25 cellular contexts compared by ENCODE assay signal in the genomic region with DNA sequence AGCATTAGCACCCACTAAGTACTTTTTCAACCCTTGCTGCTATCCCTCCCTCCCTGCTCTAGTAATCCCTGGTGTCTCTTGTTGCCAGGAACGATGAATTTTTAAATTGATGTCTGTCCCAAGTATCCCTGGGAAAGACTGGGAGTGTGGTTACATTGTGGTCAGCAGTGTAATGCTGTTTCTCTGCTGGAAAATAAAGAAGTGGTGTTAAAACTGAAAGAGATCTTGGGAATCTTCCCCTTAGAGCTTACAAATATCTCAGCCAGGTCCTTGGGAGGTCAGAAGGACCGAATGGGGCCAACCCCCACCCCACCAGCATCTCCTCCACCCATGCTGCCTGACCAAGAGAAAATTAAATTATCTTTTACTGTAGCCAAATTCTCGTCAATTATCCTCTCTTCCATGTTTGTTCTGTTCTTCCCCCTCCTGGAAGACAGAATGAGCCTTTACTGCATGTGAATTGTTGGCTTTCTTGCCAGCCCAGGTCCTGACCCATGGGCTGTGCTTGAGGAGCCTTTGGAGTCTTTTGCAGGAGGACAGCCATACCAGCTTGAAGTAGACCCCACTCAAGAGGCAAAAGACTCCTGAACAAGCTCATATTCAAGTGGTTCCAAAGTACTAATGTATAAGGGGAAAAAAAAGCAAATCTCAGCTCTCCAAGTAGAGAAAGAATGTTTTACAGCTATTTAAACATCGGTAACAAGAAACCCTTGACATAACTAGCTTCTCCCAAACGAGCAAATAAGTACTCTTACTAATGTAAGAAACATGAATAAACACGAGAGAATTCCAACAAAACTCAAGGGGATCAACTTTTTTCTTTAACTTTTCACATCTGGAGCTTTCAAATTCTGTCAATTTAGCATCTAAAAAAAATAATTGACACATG.
DNase-seq lines count a peak whose midpoint lies in the region; ATAC-seq and TF ChIP-seq lines count a peak whose summit lies in the region.
"Had no signal": no experiment of that assay in that cellular context is flagged by ENCODE, and none has a peak within 500 bp of the region (broad histone marks: within the 10 kb centered on the region; RNA-seq: fewer than 3 reads in every experiment).

No MANE protein-coding gene starts in this region.

- H3K27ac Mint-ChIP-seq in mesothelial cell of epicardium, result peak overlapping the region; percentile 84
- H3K27ac Mint-ChIP-seq in immature natural killer cell, result no peak overlapping the region
- H3K27ac Mint-ChIP-seq: activated naive CD8-positive, alpha-beta T cell treated with anti-CD3 and anti-CD28 coated beads, Interleukin-2, amount 10 ng/mL, durations not matched to agents 7 days and 5 days; activated T-helper 2 cell treated with anti-CD3 and anti-CD28 coated beads, Interferon-gamma antibody, Interleukin-2, Interleukin-4, amounts not matched to agents 10 μg/mL and 5 μg/mL and 100 μg/mL, durations not matched to agents 14 hours and 24 hours and 36 hours; natural killer cell treated with Interleukin-12 subunit alpha and Interleukin-12 subunit beta and Interleukin-15 and Interleukin-18, amount 100 ng/mL, for 72 hours had no signal

- no peak overlapping the region for H3K4me3 ChIP-seq in psoas muscle
- H3K4me3 ChIP-seq: BLaER1 treated with 17β-estradiol and CSF1 and Interleukin-3, amounts not matched to agents 10 nM and 100 nM; gastrocnemius medialis; stomach had no signal

- no peaks in the 10 kb centered on the region for H3K27me3 Mint-ChIP-seq in mesothelial cell of epicardium (ENCODE audit: low read depth)
- H3K27me3 Mint-ChIP-seq in immature natural killer cell (ENCODE audit: low read depth in 3 of 3), result peaks cover 0 to 4% (median 0%) of the 10 kb centered on the region in 3 donors
- H3K27me3 Mint-ChIP-seq: activated naive CD8-positive, alpha-beta T cell treated with anti-CD3 and anti-CD28 coated beads, Interleukin-2, amount 10 ng/mL, durations not matched to agents 7 days and 5 days had no signal

- intact Hi-C loops in psoas muscle (cut with DNase I), result loop anchor here in 1 of 2 donors (10.0 kb wide), 1 partner anchor 176 kb away; a partner anchor contains a TSS

- no peaks in the 10 kb centered on the region for H3K36me3 ChIP-seq in psoas muscle (ENCODE audit: insufficient read depth in 1 of 2, low read depth in 1 of 2)
- H3K36me3 ChIP-seq: BLaER1 treated with 17β-estradiol and CSF1 and Interleukin-3, amounts not matched to agents 10 nM and 100 nM; gastrocnemius medialis; stomach had no signal

- no peaks in the 10 kb centered on the region for H3K27me3 ChIP-seq in psoas muscle (ENCODE audit: insufficient read depth in 3 of 3, low read length in 2 of 3)
- H3K27me3 ChIP-seq: BLaER1 treated with 17β-estradiol and CSF1 and Interleukin-3, amounts not matched to agents 10 nM and 100 nM; gastrocnemius medialis; stomach had no signal

- peaks cover 4% of the 10 kb centered on the region for H3K9me3 Mint-ChIP-seq in mesothelial cell of epicardium
- H3K9me3 Mint-ChIP-seq in immature natural killer cell, result no peaks in the 10 kb centered on the region
- H3K9me3 Mint-ChIP-seq: activated naive CD8-positive, alpha-beta T cell treated with anti-CD3 and anti-CD28 coated beads, Interleukin-2, amount 10 ng/mL, durations not matched to agents 7 days and 5 days; activated T-helper 2 cell treated with anti-CD3 and anti-CD28 coated beads, Interferon-gamma antibody, Interleukin-2, Interleukin-4, amounts not matched to agents 10 μg/mL and 5 μg/mL and 100 μg/mL, durations not matched to agents 14 hours and 24 hours and 36 hours; natural killer cell treated with Interleukin-12 subunit alpha and Interleukin-12 subunit beta and Interleukin-15 and Interleukin-18, amount 100 ng/mL, for 72 hours had no signal

- H3K36me3 Mint-ChIP-seq in mesothelial cell of epicardium (no peaks in the 10 kb centered on the region), immature natural killer cell (no peaks in the 10 kb centered on the region)
- H3K36me3 Mint-ChIP-seq: activated naive CD8-positive, alpha-beta T cell treated with anti-CD3 and anti-CD28 coated beads, Interleukin-2, amount 10 ng/mL, durations not matched to agents 7 days and 5 days; natural killer cell treated with Interleukin-12 subunit alpha and Interleukin-12 subunit beta and Interleukin-15 and Interleukin-18, amount 100 ng/mL, for 72 hours had no signal

- ATAC-seq in psoas muscle, result no peak
- ATAC-seq: gastrocnemius medialis; natural killer cell treated with Interleukin-12 subunit alpha and Interleukin-12 subunit beta and Interleukin-15 and Interleukin-18, amount 100 ng/mL, for 72 hours had no signal

- H3K4me1 Mint-ChIP-seq in mesothelial cell of epicardium, result peaks cover 16% of the 10 kb centered on the region
- H3K4me1 Mint-ChIP-seq in immature natural killer cell, result no peaks in the 10 kb centered on the region
- H3K4me1 Mint-ChIP-seq: activated naive CD8-positive, alpha-beta T cell treated with anti-CD3 and anti-CD28 coated beads, Interleukin-2, amount 10 ng/mL, durations not matched to agents 7 days and 5 days had no signal

- WGBS in psoas muscle, 3 donors, result 45 to 52% (median 46%) methylated on average over 6 of the region's 6 CpGs

- DNase-seq in LHCN-M2 (ENCODE audit: low read depth), result peak; percentile 67
- DNase-seq in dedifferentiated amniotic fluid mesenchymal stem cell (ENCODE audit: extremely low spot score), result peak; percentile 48
- no peak for DNase-seq in mesothelial cell of epicardium (ENCODE audit: low spot score in 2 of 2, unreplicated experiment in 2 of 2)
- no peak for DNase-seq in occipital lobe (lab: John Stamatoyannopoulos, UW)
- no peak for DNase-seq in activated CD4-positive, CD25-positive, alpha-beta regulatory T cell (lab: John Stamatoyannopoulos, UW)
- no peak for DNase-seq in immature natural killer cell
- DNase-seq in psoas muscle, result no peak
- DNase-seq: activated CD4-positive, alpha-beta T cell treated with anti-CD3 and anti-CD28 coated beads for 48 hours; activated naive CD8-positive, alpha-beta T cell treated with anti-CD3 and anti-CD28 coated beads, Interleukin-2, amount 10 ng/mL, durations not matched to agents 7 days and 5 days; Calu3; dermis blood vessel endothelial cell; gastrocnemius medialis; mesendoderm; NCI-H1417 treated with DMSO at 0.1 percent for 48 hours; NCI-H2107; NCI-H510A; NK-92 treated with Interleukin-12 subunit alpha and Interleukin-12 subunit beta, amount 100 ng/mL, for 24 hours; RPMI8226; stimulated activated CD4-positive, alpha-beta T cell treated with anti-CD3 and anti-CD28 coated beads, Interleukin-4, amount 100 ng/mL, for 4 hours; stomach; trophoblast cell had no signal

- H3K27ac ChIP-seq in psoas muscle, result no peak overlapping the region
- H3K27ac ChIP-seq: BLaER1 treated with 17β-estradiol and CSF1 and Interleukin-3, amounts not matched to agents 10 nM and 100 nM; gastrocnemius medialis; HL-60; stomach had no signal

- no peak for TF ChIP-seq CTCF in mesothelial cell of epicardium (IDR thresholded peaks at IDR 0.05; ENCODE audit: unreplicated experiment)
- TF ChIP-seq CTCF in psoas muscle (IDR thresholded peaks at IDR 0.05), result no peak

- H3K4me1 ChIP-seq in psoas muscle, result no peaks in the 10 kb centered on the region
- H3K4me1 ChIP-seq: gastrocnemius medialis, stomach had no signal

- H3K9me3 ChIP-seq in psoas muscle, result no peaks in the 10 kb centered on the region
- H3K9me3 ChIP-seq: gastrocnemius medialis, stomach had no signal

- H3K4me3 Mint-ChIP-seq in mesothelial cell of epicardium (no peak overlapping the region), immature natural killer cell (no peak overlapping the region)
- H3K4me3 Mint-ChIP-seq: activated naive CD8-positive, alpha-beta T cell treated with anti-CD3 and anti-CD28 coated beads, Interleukin-2, amount 10 ng/mL, durations not matched to agents 7 days and 5 days; natural killer cell treated with Interleukin-12 subunit alpha and Interleukin-12 subunit beta and Interleukin-15 and Interleukin-18, amount 100 ng/mL, for 72 hours had no signal

Comparison
In these comparisons a context has a peak if more than half of its experiments do, and no peak if none do; other contexts are left out.
1. DNase-seq: peak in LHCN-M2 (single experiment) and dedifferentiated amniotic fluid mesenchymal stem cell (single experiment); none in mesothelial cell of epicardium (0 of 2), occipital lobe (single experiment), activated CD4-positive, CD25-positive, alpha-beta regulatory T cell (0 of 4), immature natural killer cell (0 of 3) and psoas muscle (0 of 2).